17 cellular contexts compared by ENCODE assay signal in the genomic region with DNA sequence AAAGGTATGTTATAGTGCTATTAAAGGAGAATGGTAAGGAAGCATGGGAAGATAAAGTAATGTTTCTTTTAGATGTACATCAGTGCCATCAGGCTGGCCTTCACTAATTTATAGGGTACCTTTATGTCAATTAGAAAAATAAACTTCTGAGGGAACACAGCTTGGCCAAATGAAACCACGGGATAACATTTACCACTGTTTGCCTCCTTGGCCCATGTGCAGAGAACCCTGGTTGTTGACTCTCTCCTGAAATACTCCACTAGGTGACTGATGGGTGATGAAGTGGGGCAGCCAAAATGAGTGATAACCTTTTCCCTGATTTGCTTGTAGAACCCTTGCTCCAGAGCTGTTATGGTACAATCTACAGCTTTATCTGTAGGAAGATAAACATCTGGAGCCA. TPM values are rescaled to one million over a fixed set of nuclear protein-coding genes. Genes with fewer than 3 reads are reported as not detected.
DNase-seq lines count a peak whose midpoint lies in the region; ATAC-seq and TF ChIP-seq lines count a peak whose summit lies in the region.
"Had no signal": no experiment of that assay in that cellular context is flagged by ENCODE, and none has a peak within 500 bp of the region (broad histone marks: within the 10 kb centered on the region; RNA-seq: fewer than 3 reads in every experiment).

No MANE protein-coding gene starts in this region.

- peaks cover 39 to 60% of the 10 kb centered on the region in 2 donors for H3K36me3 Mint-ChIP-seq in activated T-cell treated with anti-CD3 and anti-CD28 coated beads, Interleukin-2, amount 50 U/mL, for 72 hours (ENCODE audit: insufficient read depth in 2 of 2)

- H3K36me3 ChIP-seq in adipocyte (ENCODE audit: control insufficient read depth, insufficient read depth, low read length, severe bottlenecking), result peaks cover 87% of the 10 kb centered on the region
- peaks cover 65 to 82% of the 10 kb centered on the region in 2 donors for H3K36me3 ChIP-seq in muscle layer of duodenum (ENCODE audit: control insufficient read depth in 1 of 2, insufficient read depth in 2 of 2, low read length in 2 of 2)
- peaks cover 53 to 89% (median 66%) of the 10 kb centered on the region in 4 donors for H3K36me3 ChIP-seq in upper lobe of left lung

- H3K9me3 ChIP-seq in adipocyte (ENCODE audit: control insufficient read depth, low read length) (no peaks in the 10 kb centered on the region), muscle layer of duodenum (ENCODE audit: control insufficient read depth in 1 of 2, low read length in 2 of 2) (no peaks in the 10 kb centered on the region), upper lobe of left lung (no peaks in the 10 kb centered on the region)
- H3K9me3 ChIP-seq: HAP-1 had no signal

- peak overlapping the region in 1 of 2 donors; percentile 32 for H3K4me3 Mint-ChIP-seq in activated T-cell treated with anti-CD3 and anti-CD28 coated beads, Interleukin-2, amount 50 U/mL, for 72 hours

- no peaks in the 10 kb centered on the region for H3K27me3 Mint-ChIP-seq in activated T-cell treated with anti-CD3 and anti-CD28 coated beads, Interleukin-2, amount 50 U/mL, for 72 hours (ENCODE audit: low read depth)

- H3K27ac Mint-ChIP-seq in activated T-cell treated with anti-CD3 and anti-CD28 coated beads, Interleukin-2, amount 50 U/mL, for 72 hours, result peak overlapping the region; percentile 25

- 76 to 88% methylated on average over 1 of the region's 1 CpG for whole genome bisulfite sequencing in upper lobe of left lung, 2 donors

- H3K27ac ChIP-seq in muscle layer of duodenum (ENCODE audit: low read length), result peak overlapping the region; percentile 40
- peak overlapping the region; percentile 31 to 76 (median 48) for H3K27ac ChIP-seq in upper lobe of left lung
- H3K27ac ChIP-seq: HL-60 had no signal

- H3K4me1 ChIP-seq in adipocyte (ENCODE audit: control insufficient read depth, insufficient read depth, low read length), result peaks cover 56% of the 10 kb centered on the region
- peaks cover 0 to 13% of the 10 kb centered on the region in 2 donors for H3K4me1 ChIP-seq in muscle layer of duodenum (ENCODE audit: control insufficient read depth in 1 of 2, insufficient read depth in 2 of 2, low read length in 2 of 2)
- peaks cover 33 to 48% (median 44%) of the 10 kb centered on the region in 4 donors for H3K4me1 ChIP-seq in upper lobe of left lung
- H3K4me1 ChIP-seq: HAP-1 had no signal

- H3K4me3 ChIP-seq in adipocyte (ENCODE audit: low read length) (peak overlapping the region; percentile 37), muscle layer of duodenum (ENCODE audit: low read depth in 1 of 2, low read length in 2 of 2) (no peak overlapping the region), upper lobe of left lung (no peak overlapping the region)
- H3K4me3 ChIP-seq: HAP-1 had no signal

- no peak for TF ChIP-seq EP300 in upper lobe of left lung (IDR thresholded peaks at IDR 0.05)

- no peaks in the 10 kb centered on the region for H3K27me3 ChIP-seq in adipocyte (replicated peaks; ENCODE audit: control insufficient read depth, insufficient read depth, low read length)
- H3K27me3 ChIP-seq in muscle layer of duodenum (ENCODE audit: low read depth, low read length), result no peaks in the 10 kb centered on the region
- no peaks in the 10 kb centered on the region for H3K27me3 ChIP-seq in upper lobe of left lung

- no peak for TF ChIP-seq POLR2A in upper lobe of left lung (IDR thresholded peaks at IDR 0.05)

- no peak for ATAC-seq in activated T-cell treated with anti-CD3 and anti-CD28 coated beads, Interleukin-2, amount 50 U/mL, for 72 hours (replicated peaks in 1 of 2)
- no peak for ATAC-seq in upper lobe of left lung (ENCODE audit: low FRiP score in 2 of 2)

- no peak for DNase-seq in activated T-cell treated with anti-CD3 and anti-CD28 coated beads, Interleukin-2, amount 50 U/mL, for 72 hours
- no peak for DNase-seq in activated T-cell treated with anti-CD3 and anti-CD28 coated beads, Interleukin-2, amount 50 U/mL, for 48 hours
- DNase-seq in adipocyte (ENCODE audit: low read depth), result no peak
- DNase-seq in upper lobe of left lung, result no peak
- no peak for DNase-seq in NCI-H187 (lab: John Stamatoyannopoulos, UW)
- DNase-seq in NCI-H1105 treated with DMSO at 0.1 percent for 48 hours (lab: John Stamatoyannopoulos, UW), result no peak
- no peak for DNase-seq in AG08396 (ENCODE audit: low spot score)
- DNase-seq: ACHN; DMS53; NCI-H1930; NCI-H526 treated with DMSO at 0.1 percent for 48 hours; RPMI8226; stimulated activated CD4-positive, alpha-beta T cell treated with anti-CD3 and anti-CD28 coated beads, Interleukin-4, amount 100 ng/mL, for 1 hour had no signal

- peak overlapping the region; percentile 70 for H3K9ac ChIP-seq in adipocyte (ENCODE audit: low read length)

- H3K4me1 Mint-ChIP-seq in activated T-cell treated with anti-CD3 and anti-CD28 coated beads, Interleukin-2, amount 50 U/mL, for 72 hours (ENCODE audit: low read depth), result peaks cover 71% of the 10 kb centered on the region

- H3K9me3 Mint-ChIP-seq in activated T-cell treated with anti-CD3 and anti-CD28 coated beads, Interleukin-2, amount 50 U/mL, for 72 hours, result no peaks in the 10 kb centered on the region

- TF ChIP-seq CTCF in upper lobe of left lung (IDR thresholded peaks at IDR 0.05), result no peak

RNA-seq across cellular contexts. Expression of a gene that starts 9.5 kb away (rescaled TPM):
- total RNA-seq in activated T-cell treated with anti-CD3 and anti-CD28 coated beads, Interleukin-2, amount 50 U/mL, for 72 hours, result 10 to 100 TPM; 21.3 to 39.9 TPM
- 10 to 100 TPM in 5 of 6 donors, 1 to 10 TPM in 1; 9.0 to 22.0 (median 14.7) TPM for total RNA-seq in upper lobe of left lung

RNA-seq across cellular contexts. Expression of a gene that starts 41.6 kb away (rescaled TPM):
- total RNA-seq in activated T-cell treated with anti-CD3 and anti-CD28 coated beads, Interleukin-2, amount 50 U/mL, for 72 hours, result not detected
- total RNA-seq in upper lobe of left lung, result not detected
- total RNA-seq: cardiac septum had no signal
